14 cellular contexts compared by ENCODE assay signal in genomic region chr16:31445931-31446330, GRCh38. TPM values are rescaled to one million over a fixed set of nuclear protein-coding genes. Genes with fewer than 3 reads are reported as not detected.
DNase-seq lines count a peak whose midpoint lies in the region; ATAC-seq, FAIRE-seq and TF ChIP-seq lines count a peak whose summit lies in the region.
"Not testable (repeated sequence)": the region's sequence is repeated elsewhere in the genome, so short reads cannot be mapped to it uniquely, and the experiment has no call there.
"Had no signal": no experiment of that assay in that cellular context is flagged by ENCODE, and none has a peak within 500 bp of the region (broad histone marks: within the 10 kb centered on the region; RNA-seq: fewer than 3 reads in every experiment).

No MANE protein-coding gene starts in this region.

- 47% methylated on average over 6 of the region's 6 CpGs for WGBS in K562 (ENCODE audit: insufficient coverage, low coverage, missing lambda C conversion rate)

- H3K4me3 ChIP-seq in HEK293 (ENCODE audit: low read depth, low read length); K562; kidney (ENCODE audit: low read length in 2 of 2): not testable (repeated sequence)

- in situ Hi-C loops in K562 (cut with MboI) = loop anchor here (25.0 kb wide), 1 partner anchor 459 kb away; the partner anchor contains the start of gene HSD3B7

- H3K79me2 ChIP-seq in K562 (ENCODE audit: control insufficient read depth, insufficient read depth, low read length) = not testable (repeated sequence)

- not testable (repeated sequence) for H3K27me3 Mint-ChIP-seq in activated T-helper 17 cell treated with anti-CD3 and anti-CD28 coated beads, Interleukin-2, amount 50 U/mL, for 72 hours; natural killer cell treated with Interleukin-12 subunit alpha and Interleukin-12 subunit beta and Interleukin-15 and Interleukin-18, amount 100 ng/mL, for 72 hours

- peak; percentile 27 for DNase-seq in OCI-M1 (lab: John Stamatoyannopoulos, UW)
- not testable (repeated sequence) for DNase-seq in K562 (ENCODE audit: extremely low read depth in 1 of 4, low spot score in 3 of 4); stimulated activated effector memory CD8-positive, alpha-beta T cell treated with anti-CD3 and anti-CD28 coated beads, Interleukin-12 subunit alpha, Interleukin-12 subunit beta, amount 100 ng/mL, for 72 hours (ENCODE audit: low spot score in 2 of 2)
- DNase-seq in kidney = peak; percentile 2
- DNase-seq in natural killer cell treated with Interleukin-12 subunit alpha and Interleukin-12 subunit beta and Interleukin-15 and Interleukin-18, amount 100 ng/mL, for 72 hours (ENCODE audit: low spot score) = peak; percentile 38

- not testable (repeated sequence) for H3K9ac ChIP-seq in K562 (ENCODE audit: insufficient read depth in 1 of 2, low read depth in 2 of 2, low read length in 2 of 2); kidney (ENCODE audit: low read length in 2 of 2)

- not testable (repeated sequence) for H3K36me3 Mint-ChIP-seq in activated T-helper 17 cell treated with anti-CD3 and anti-CD28 coated beads, Interleukin-2, amount 50 U/mL, for 72 hours (ENCODE audit: low read depth); natural killer cell treated with Interleukin-12 subunit alpha and Interleukin-12 subunit beta and Interleukin-15 and Interleukin-18, amount 100 ng/mL, for 72 hours; stimulated activated effector memory CD8-positive, alpha-beta T cell treated with anti-CD3 and anti-CD28 coated beads, Interleukin-12 subunit alpha, Interleukin-12 subunit beta, amount 100 ng/mL, for 72 hours

- not testable (repeated sequence) for H3K4me3 Mint-ChIP-seq in activated T-helper 17 cell treated with anti-CD3 and anti-CD28 coated beads, Interleukin-2, amount 50 U/mL, for 72 hours; natural killer cell treated with Interleukin-12 subunit alpha and Interleukin-12 subunit beta and Interleukin-15 and Interleukin-18, amount 100 ng/mL, for 72 hours; stimulated activated effector memory CD8-positive, alpha-beta T cell treated with anti-CD3 and anti-CD28 coated beads, Interleukin-12 subunit alpha, Interleukin-12 subunit beta, amount 100 ng/mL, for 72 hours

- H3K9me3 Mint-ChIP-seq in activated T-helper 17 cell treated with anti-CD3 and anti-CD28 coated beads, Interleukin-2, amount 50 U/mL, for 72 hours; natural killer cell treated with Interleukin-12 subunit alpha and Interleukin-12 subunit beta and Interleukin-15 and Interleukin-18, amount 100 ng/mL, for 72 hours; stimulated activated effector memory CD8-positive, alpha-beta T cell treated with anti-CD3 and anti-CD28 coated beads, Interleukin-12 subunit alpha, Interleukin-12 subunit beta, amount 100 ng/mL, for 72 hours: not testable (repeated sequence)

- TF ChIP-seq CTCF in HEK293 (tag by site-specific recombination; IDR thresholded peaks at IDR 0.05); K562 (IDR thresholded peaks at IDR 0.05 in 2 of 3, conservative IDR thresholded peaks at IDR 0.05 in 1 of 3; ENCODE audit: insufficient read depth in 2 of 3, low read depth in 1 of 3, low read length in 3 of 3); kidney (IDR thresholded peaks at IDR 0.05; ENCODE audit: borderline replicate concordance, extremely low read depth, insufficient read depth): not testable (repeated sequence)

- intact Hi-C loops in K562 (cut with micrococcal nuclease) (loop anchor here (10.0 kb wide), 2 partner anchors 61 to 261 kb away; partner anchors contain the start of gene FUS), kidney (cut with DNase I) (loop anchor here (10.0 kb wide), 1 partner anchor 461 kb away; the partner anchor contains the start of gene HSD3B7)

- POLR2A ChIA-PET in HEK293 (lab: Yijun Ruan, JAX) = not testable (repeated sequence)
- POLR2A ChIA-PET in K562 (lab: Yijun Ruan, JAX) = interaction anchor here (1.7 kb wide), 1 partner anchor 9 kb away, joined by 4 read pairs; no protein-coding TSS in a partner anchor

- H3K4me1 ChIP-seq in HEK293 (ENCODE audit: control insufficient read depth, insufficient read depth, low read length); kidney (ENCODE audit: control insufficient read depth in 1 of 2, insufficient read depth in 1 of 2, low read depth in 1 of 2, low read length in 2 of 2): not testable (repeated sequence)
- H3K4me1 ChIP-seq in K562 (replicated peaks in 1 of 2; ENCODE audit: control insufficient read depth in 2 of 2, insufficient read depth in 2 of 2, low read length in 2 of 2) = peaks cover 0 to 19% of the 10 kb centered on the region in 2 experiments; a peak in 2 of 5 replicates

- peak overlapping the region; percentile 52 for H3K27ac Mint-ChIP-seq in activated T-helper 17 cell treated with anti-CD3 and anti-CD28 coated beads, Interleukin-2, amount 50 U/mL, for 72 hours
- H3K27ac Mint-ChIP-seq in natural killer cell treated with Interleukin-12 subunit alpha and Interleukin-12 subunit beta and Interleukin-15 and Interleukin-18, amount 100 ng/mL, for 72 hours = not testable (repeated sequence)
- peak overlapping the region; percentile 23 for H3K27ac Mint-ChIP-seq in stimulated activated effector memory CD8-positive, alpha-beta T cell treated with anti-CD3 and anti-CD28 coated beads, Interleukin-12 subunit alpha, Interleukin-12 subunit beta, amount 100 ng/mL, for 72 hours

- not testable (repeated sequence) for H3K36me3 ChIP-seq in HEK293 (ENCODE audit: control insufficient read depth in 2 of 2, insufficient read depth in 1 of 2, low read length in 2 of 2); K562 (ENCODE audit: control insufficient read depth, insufficient read depth, low read length); kidney (ENCODE audit: control insufficient read depth in 1 of 2, insufficient read depth in 2 of 2, low read length in 2 of 2)

- not testable (repeated sequence) for H3K4me1 Mint-ChIP-seq in activated T-helper 17 cell treated with anti-CD3 and anti-CD28 coated beads, Interleukin-2, amount 50 U/mL, for 72 hours
- peaks cover 13 to 14% of the 10 kb centered on the region in 2 donors for H3K4me1 Mint-ChIP-seq in natural killer cell treated with Interleukin-12 subunit alpha and Interleukin-12 subunit beta and Interleukin-15 and Interleukin-18, amount 100 ng/mL, for 72 hours (ENCODE audit: low read depth in 2 of 2)
- peaks cover 21% of the 10 kb centered on the region for H3K4me1 Mint-ChIP-seq in stimulated activated effector memory CD8-positive, alpha-beta T cell treated with anti-CD3 and anti-CD28 coated beads, Interleukin-12 subunit alpha, Interleukin-12 subunit beta, amount 100 ng/mL, for 72 hours

- CTCF ChIA-PET in HEK293 (lab: Yijun Ruan, JAX); K562 (lab: Yijun Ruan, JAX; ENCODE audit: low intra/inter-chr PET ratio): not testable (repeated sequence)

- not testable (repeated sequence) for H3K4me2 ChIP-seq in K562 (ENCODE audit: insufficient read depth, low read length)

- ATAC-seq in activated T-helper 17 cell treated with anti-CD3 and anti-CD28 coated beads, Interleukin-2, amount 50 U/mL, for 72 hours (replicated peaks); K562; natural killer cell treated with Interleukin-12 subunit alpha and Interleukin-12 subunit beta and Interleukin-15 and Interleukin-18, amount 100 ng/mL, for 72 hours; stimulated activated effector memory CD8-positive, alpha-beta T cell treated with anti-CD3 and anti-CD28 coated beads, Interleukin-12 subunit alpha, Interleukin-12 subunit beta, amount 100 ng/mL, for 72 hours: not testable (repeated sequence)

- BruUV-seq in K562 (replicated peaks; lab: Mats Ljungman, UMichigan) = not testable (repeated sequence)

- TF ChIP-seq EP300 in K562 (IDR thresholded peaks at IDR 0.05; ENCODE audit: low read length) = not testable (repeated sequence)

- not testable (repeated sequence) for FAIRE-seq in K562 (lab: Jason Lieb, UNC); kidney (lab: Jason Lieb, UNC)

- TF ChIP-seq RAD21 in K562 (CRISPR knock-in tag; conservative IDR thresholded peaks at IDR 0.05 in 1 of 2, IDR thresholded peaks at IDR 0.05 in 1 of 2) = not testable (repeated sequence)

- H3K9me3 ChIP-seq in HEK293 (ENCODE audit: control insufficient read depth, insufficient read depth, low read depth, low read length); K562 (replicated peaks; ENCODE audit: control insufficient read depth, insufficient read depth, low read depth, low read length); kidney (ENCODE audit: control insufficient read depth in 1 of 2, low read length in 2 of 2): not testable (repeated sequence)

- not testable (repeated sequence) for H4K20me1 ChIP-seq in K562 (replicated peaks; ENCODE audit: control insufficient read depth, insufficient read depth, low read length)

- not testable (repeated sequence) for H2AFZ ChIP-seq in K562 (ENCODE audit: low read depth, low read length)

- not testable (repeated sequence) for H3K27me3 ChIP-seq in K562 (ENCODE audit: control insufficient read depth in 2 of 2, insufficient read depth in 2 of 2, low read length in 2 of 2)

- TF ChIP-seq POLR2A in K562 (conservative IDR thresholded peaks at IDR 0.05) = not testable (repeated sequence)

- not testable (repeated sequence) for H3K9me1 ChIP-seq in K562 (ENCODE audit: control insufficient read depth, insufficient read depth, low read length)

- not testable (repeated sequence) for H3K27ac ChIP-seq in HEK293 (ENCODE audit: extremely low read depth, low read depth, low read length); K562 (ENCODE audit: extremely low read depth, low read depth, low read length); kidney (ENCODE audit: low read depth in 2 of 2, low read length in 2 of 2)

RNA-seq across cellular contexts. Expression of gene ZNF843, which starts 3.3 kb away (rescaled TPM):
- under 1 TPM; 0.09 to 0.37 TPM for total RNA-seq in activated T-helper 17 cell treated with anti-CD3 and anti-CD28 coated beads, Interleukin-2, amount 50 U/mL, for 72 hours
- not detected in 2 replicates for total RNA-seq in K562 (2011; cell fraction: chromatin; rRNA removed; ENCODE audit: low replicate concordance)
- 0.17 TPM in 1 of 2 replicates, not detected in the other for total RNA-seq in K562 (2011; cell fraction: nucleolus; rRNA removed)
- 0.23 TPM in 1 of 2 replicates, not detected in the other for total RNA-seq in K562 (2011; cell fraction: nucleoplasm; rRNA removed)
- not detected in 2 replicates for total RNA-seq in K562 (2014; rRNA removed)
- not detected in 2 replicates for total RNA-seq in K562 (2014; rRNA removed; fragmentation: Illumina TruSeq; extraction: Trizol)
- total RNA-seq in K562 (2015; rRNA removed; fragmentation: Illumina TruSeq; extraction: Trizol) = not detected in 2 replicates
- total RNA-seq in K562 (2021) = 0.13 TPM in 1 of 2 replicates, not detected in the other
- polyA plus RNA-seq in K562 (2011; rRNA removed) = 0.03 and 0.06 TPM in 2 replicates
- polyA plus RNA-seq in K562 (2011; cell fraction: cytosol; rRNA removed) = 0.04 and 0.12 TPM in 2 replicates
- polyA plus RNA-seq in K562 (2011; cell fraction: nucleus; rRNA removed) = 0.04 and 0.06 TPM in 2 replicates
- polyA plus RNA-seq in K562 (2012) = 0.09 and 0.21 TPM in 2 replicates
- 0.04 and 0.07 TPM in 2 replicates for polyA plus RNA-seq in K562 (2014; fragmentation: Illumina TruSeq; extraction: Trizol)
- under 1 TPM in 1 of 2 experiments, not detected in 1; 0.06 TPM for polyA plus RNA-seq in K562 (2014; fragmentation: Nextera tagmentation; extraction: Ambion mirVana)
- not detected in 2 replicates for polyA plus RNA-seq in K562 (2014; rRNA removed)
- polyA minus RNA-seq in K562 (2011; rRNA and poly(A)+ RNA removed) = 0.03 and 0.04 TPM in 2 replicates
- polyA minus RNA-seq in K562 (2011; cell fraction: cytosol; rRNA and poly(A)+ RNA removed) = not detected in 2 replicates
- not detected in 2 replicates for polyA minus RNA-seq in K562 (2011; cell fraction: nucleus; rRNA and poly(A)+ RNA removed)
- total RNA-seq in kidney = 1.4 TPM
- 0.67 TPM for polyA plus RNA-seq in kidney (ENCODE audit: insufficient read depth, low read depth, low replicate concordance)
- total RNA-seq in natural killer cell treated with Interleukin-12 subunit alpha and Interleukin-12 subunit beta and Interleukin-15 and Interleukin-18, amount 100 ng/mL, for 72 hours = under 1 TPM in 1 of 2 donors, not detected in 1; 0.17 TPM
- total RNA-seq: Calu3; CD8-positive, alpha-beta T cell had no signal
- polyA plus RNA-seq: CD14-positive monocyte had no signal

RNA-seq across cellular contexts. Expression of gene ARMC5, which starts 13.4 kb away (rescaled TPM):
- 10 to 100 TPM; 11.9 to 17.9 TPM for total RNA-seq in activated T-helper 17 cell treated with anti-CD3 and anti-CD28 coated beads, Interleukin-2, amount 50 U/mL, for 72 hours
- 14.5 and 27.5 TPM in 2 replicates for total RNA-seq in K562 (2011; cell fraction: chromatin; rRNA removed; ENCODE audit: low replicate concordance)
- 22.8 and 23.9 TPM in 2 replicates for total RNA-seq in K562 (2011; cell fraction: nucleolus; rRNA removed)
- 15.2 and 19.7 TPM in 2 replicates for total RNA-seq in K562 (2011; cell fraction: nucleoplasm; rRNA removed)
- total RNA-seq in K562 (2014; rRNA removed) (10.3 and 11.8 TPM in 2 replicates), K562 (2014; rRNA removed; fragmentation: Illumina TruSeq; extraction: Trizol) (1.2 and 1.9 TPM in 2 replicates), K562 (2015; rRNA removed; fragmentation: Illumina TruSeq; extraction: Trizol) (5.0 and 6.6 TPM in 2 replicates), K562 (2021) (13.2 and 13.5 TPM in 2 replicates), kidney (9.6 TPM)
- polyA plus RNA-seq in K562 (2011; rRNA removed) (2.1 and 5.6 TPM in 2 replicates), K562 (2014; fragmentation: Illumina TruSeq; extraction: Trizol) (1.8 and 4.8 TPM in 2 replicates), K562 (2014; fragmentation: Nextera tagmentation; extraction: Ambion mirVana) (under 1 TPM; 0.11 to 0.17 TPM), K562 (2014; rRNA removed) (8.4 and 9.5 TPM in 2 replicates), kidney (ENCODE audit: insufficient read depth, low read depth, low replicate concordance) (10.9 TPM)
- 3.3 and 7.9 TPM in 2 replicates for polyA plus RNA-seq in K562 (2011; cell fraction: cytosol; rRNA removed)
- polyA plus RNA-seq in K562 (2011; cell fraction: nucleus; rRNA removed) = 33.0 and 40.2 TPM in 2 replicates
- polyA plus RNA-seq in K562 (2012) = 8.9 and 9.6 TPM in 2 replicates
- 1.6 and 2.5 TPM in 2 replicates for polyA minus RNA-seq in K562 (2011; rRNA and poly(A)+ RNA removed)
- 4.5 and 6.8 TPM in 2 replicates for polyA minus RNA-seq in K562 (2011; cell fraction: cytosol; rRNA and poly(A)+ RNA removed)
- 5.1 and 8.1 TPM in 2 replicates for polyA minus RNA-seq in K562 (2011; cell fraction: nucleus; rRNA and poly(A)+ RNA removed)
- total RNA-seq in natural killer cell treated with Interleukin-12 subunit alpha and Interleukin-12 subunit beta and Interleukin-15 and Interleukin-18, amount 100 ng/mL, for 72 hours = 10 to 100 TPM; 31.6 to 36.0 TPM

RNA-seq across cellular contexts. Expression of gene COX6A2, which starts 17.8 kb away (rescaled TPM):
- not detected for total RNA-seq in activated T-helper 17 cell treated with anti-CD3 and anti-CD28 coated beads, Interleukin-2, amount 50 U/mL, for 72 hours
- not detected in 2 replicates for total RNA-seq in K562 (2011; cell fraction: chromatin; rRNA removed; ENCODE audit: low replicate concordance)
- total RNA-seq in K562 (2011; cell fraction: nucleolus; rRNA removed) = not detected in 2 replicates
- not detected in 2 replicates for total RNA-seq in K562 (2011; cell fraction: nucleoplasm; rRNA removed)
- total RNA-seq in K562 (2014; rRNA removed) (not detected in 2 replicates), K562 (2014; rRNA removed; fragmentation: Illumina TruSeq; extraction: Trizol) (not detected in 2 replicates), K562 (2015; rRNA removed; fragmentation: Illumina TruSeq; extraction: Trizol) (not detected in 2 replicates), K562 (2021) (not detected in 2 replicates), kidney (not detected)
- polyA plus RNA-seq in K562 (2011; rRNA removed) (not detected in 2 replicates), K562 (2014; fragmentation: Illumina TruSeq; extraction: Trizol) (not detected in 2 replicates), K562 (2014; fragmentation: Nextera tagmentation; extraction: Ambion mirVana) (not detected), K562 (2014; rRNA removed) (not detected in 2 replicates), kidney (ENCODE audit: insufficient read depth, low read depth, low replicate concordance) (5.5 TPM)
- not detected in 2 replicates for polyA plus RNA-seq in K562 (2011; cell fraction: cytosol; rRNA removed)
- not detected in 2 replicates for polyA plus RNA-seq in K562 (2011; cell fraction: nucleus; rRNA removed)
- not detected in 2 replicates for polyA plus RNA-seq in K562 (2012)
- polyA minus RNA-seq in K562 (2011; rRNA and poly(A)+ RNA removed) = not detected in 2 replicates
- not detected in 2 replicates for polyA minus RNA-seq in K562 (2011; cell fraction: cytosol; rRNA and poly(A)+ RNA removed)
- not detected in 2 replicates for polyA minus RNA-seq in K562 (2011; cell fraction: nucleus; rRNA and poly(A)+ RNA removed)
- total RNA-seq in natural killer cell treated with Interleukin-12 subunit alpha and Interleukin-12 subunit beta and Interleukin-15 and Interleukin-18, amount 100 ng/mL, for 72 hours = not detected
- total RNA-seq: A673; Caco-2; Calu3; CD4-positive, CD25-positive, alpha-beta regulatory T cell; CD8-positive, alpha-beta T cell had no signal
- polyA plus RNA-seq: AG04450; CD14-positive monocyte; CD4-positive, CD25-positive, alpha-beta regulatory T cell had no signal

RNA-seq across cellular contexts. Expression of gene TGFB1I1, which starts 26.0 kb away (rescaled TPM):
- 1 to 10 TPM; 2.7 to 5.6 TPM for total RNA-seq in activated T-helper 17 cell treated with anti-CD3 and anti-CD28 coated beads, Interleukin-2, amount 50 U/mL, for 72 hours
- total RNA-seq in K562 (2011; cell fraction: chromatin; rRNA removed; ENCODE audit: low replicate concordance) = 0.44 and 0.81 TPM in 2 replicates
- total RNA-seq in K562 (2011; cell fraction: nucleolus; rRNA removed) = 1.2 and 1.4 TPM in 2 replicates
- total RNA-seq in K562 (2011; cell fraction: nucleoplasm; rRNA removed) = 0.73 and 0.92 TPM in 2 replicates
- total RNA-seq in K562 (2014; rRNA removed) (0.53 and 0.91 TPM in 2 replicates), K562 (2014; rRNA removed; fragmentation: Illumina TruSeq; extraction: Trizol) (0.11 and 0.29 TPM in 2 replicates), K562 (2015; rRNA removed; fragmentation: Illumina TruSeq; extraction: Trizol) (0.25 and 0.26 TPM in 2 replicates), K562 (2021) (0.64 and 0.85 TPM in 2 replicates), kidney (54.4 TPM)
- polyA plus RNA-seq in K562 (2011; rRNA removed) (0.04 and 0.08 TPM in 2 replicates), K562 (2014; fragmentation: Illumina TruSeq; extraction: Trizol) (0.62 and 0.73 TPM in 2 replicates), K562 (2014; fragmentation: Nextera tagmentation; extraction: Ambion mirVana) (under 1 TPM; 0.06 TPM), K562 (2014; rRNA removed) (0.19 and 0.54 TPM in 2 replicates), kidney (ENCODE audit: insufficient read depth, low read depth, low replicate concordance) (27.5 TPM)
- 0.25 and 0.67 TPM in 2 replicates for polyA plus RNA-seq in K562 (2011; cell fraction: cytosol; rRNA removed)
- 0.22 and 0.28 TPM in 2 replicates for polyA plus RNA-seq in K562 (2011; cell fraction: nucleus; rRNA removed)
- 0.72 and 1.9 TPM in 2 replicates for polyA plus RNA-seq in K562 (2012)
- not detected in 2 replicates for polyA minus RNA-seq in K562 (2011; rRNA and poly(A)+ RNA removed)
- 1.4 TPM in 1 of 2 replicates, not detected in the other for polyA minus RNA-seq in K562 (2011; cell fraction: cytosol; rRNA and poly(A)+ RNA removed)
- 0.22 TPM in 1 of 2 replicates, not detected in the other for polyA minus RNA-seq in K562 (2011; cell fraction: nucleus; rRNA and poly(A)+ RNA removed)
- total RNA-seq in natural killer cell treated with Interleukin-12 subunit alpha and Interleukin-12 subunit beta and Interleukin-15 and Interleukin-18, amount 100 ng/mL, for 72 hours = under 1 TPM; 0.55 to 0.75 TPM

RNA-seq across cellular contexts. Expression of gene SLC5A2, which starts 37.0 kb away (rescaled TPM):
- 1 to 10 TPM in 1 of 2 donors, under 1 TPM in 1; 0.50 to 1.2 TPM for total RNA-seq in activated T-helper 17 cell treated with anti-CD3 and anti-CD28 coated beads, Interleukin-2, amount 50 U/mL, for 72 hours
- total RNA-seq in K562 (2011; cell fraction: chromatin; rRNA removed; ENCODE audit: low replicate concordance) = not detected in 2 replicates
- total RNA-seq in K562 (2011; cell fraction: nucleolus; rRNA removed) = not detected in 2 replicates
- total RNA-seq in K562 (2011; cell fraction: nucleoplasm; rRNA removed) = not detected in 2 replicates
- total RNA-seq in K562 (2014; rRNA removed) = not detected in 2 replicates
- total RNA-seq in K562 (2014; rRNA removed; fragmentation: Illumina TruSeq; extraction: Trizol) = not detected in 2 replicates
- not detected in 2 replicates for total RNA-seq in K562 (2015; rRNA removed; fragmentation: Illumina TruSeq; extraction: Trizol)
- total RNA-seq in K562 (2021) = 0.07 TPM in 1 of 2 replicates, not detected in the other
- polyA plus RNA-seq in K562 (2011; rRNA removed) = not detected in 2 replicates
- 0.03 TPM in 1 of 2 replicates, not detected in the other for polyA plus RNA-seq in K562 (2011; cell fraction: cytosol; rRNA removed)
- not detected in 2 replicates for polyA plus RNA-seq in K562 (2011; cell fraction: nucleus; rRNA removed)
- 0.56 and 2.4 TPM in 2 replicates for polyA plus RNA-seq in K562 (2012)
- polyA plus RNA-seq in K562 (2014; fragmentation: Illumina TruSeq; extraction: Trizol) = not detected in 2 replicates
- polyA plus RNA-seq in K562 (2014; fragmentation: Nextera tagmentation; extraction: Ambion mirVana) = 1 to 10 TPM; 2.2 to 2.7 TPM
- not detected in 2 replicates for polyA plus RNA-seq in K562 (2014; rRNA removed)
- polyA minus RNA-seq in K562 (2011; rRNA and poly(A)+ RNA removed) = not detected in 2 replicates
- polyA minus RNA-seq in K562 (2011; cell fraction: cytosol; rRNA and poly(A)+ RNA removed) = not detected in 2 replicates
- not detected in 2 replicates for polyA minus RNA-seq in K562 (2011; cell fraction: nucleus; rRNA and poly(A)+ RNA removed)
- total RNA-seq in kidney = 4.8 TPM
- 208 TPM for polyA plus RNA-seq in kidney (ENCODE audit: insufficient read depth, low read depth, low replicate concordance)
- not detected for total RNA-seq in natural killer cell treated with Interleukin-12 subunit alpha and Interleukin-12 subunit beta and Interleukin-15 and Interleukin-18, amount 100 ng/mL, for 72 hours
- total RNA-seq: A673 had no signal
- polyA plus RNA-seq: AG04450, CD14-positive monocyte had no signal
